ENCODE assay signal across 36 cellular contexts in genomic region chr19:29961311-29961710, GRCh38.
"Had no signal": no experiment of that assay in that cellular context is flagged by ENCODE, and none has a peak within 500 bp of the region (broad histone marks: within the 10 kb centered on the region; RNA-seq: fewer than 3 reads in every experiment).

No MANE protein-coding gene starts in this region.

- H3K27ac ChIP-seq: adrenal gland, body of pancreas, brain microvascular endothelial cell, breast epithelium, VCaP had no signal

- H3K4me3 ChIP-seq: adrenal gland, body of pancreas, breast epithelium had no signal

- H3K4me1 ChIP-seq: breast epithelium had no signal

- H3K27ac Mint-ChIP-seq: activated B cell treated with CpG ODN at 0.5 μM for 24 hours; activated CD4-positive, alpha-beta memory T cell treated with anti-CD3 and anti-CD28 coated beads for 36 hours; activated CD4-positive, alpha-beta T cell treated with anti-CD3 and anti-CD28 coated beads, Interleukin-2, amount 10 ng/mL, durations not matched to agents 24 days and 14 days; activated CD8-positive, alpha-beta T cell treated with anti-CD3 and anti-CD28 coated beads for 36 hours; activated naive CD4-positive, alpha-beta T cell treated with anti-CD3 and anti-CD28 coated beads, Interleukin-2, amount 10 ng/mL, durations not matched to agents 7 days and 5 days; activated naive CD4-positive, alpha-beta T cell treated with anti-CD3 and anti-CD28 coated beads, Interleukin-2, amount 50 U/mL, for 72 hours; activated naive CD8-positive, alpha-beta T cell treated with anti-CD3 and anti-CD28 coated beads, Interleukin-2, amount 10 ng/mL, durations not matched to agents 7 days and 5 days; activated T-helper 1 cell treated with anti-CD3 and anti-CD28 coated beads, Interleukin-12 subunit alpha, Interleukin-12 subunit beta, Interleukin-2, Interleukin-4 antibody, amounts not matched to agents 30 ng/mL and 10 ng/mL and 1 ng/mL, durations not matched to agents 14 hours and 24 hours and 36 hours; activated T-helper 17 cell treated with anti-CD3 and anti-CD28 coated beads, Interleukin-2, amount 50 U/mL, for 72 hours; T-helper 1 cell treated with Interleukin-12 subunit alpha and Interleukin-12 subunit beta and Interleukin-4 antibody, amounts not matched to agents 30 μg/mL and 1 μg/mL, for 36 hours; T-helper 2 cell treated with Interferon-gamma antibody and Interleukin-4, amounts not matched to agents 5 μg/mL and 100 μg/mL, for 36 hours had no signal

- H3K36me3 ChIP-seq: adrenal gland, brain microvascular endothelial cell, breast epithelium had no signal

- H3K9me3 ChIP-seq: body of pancreas, breast epithelium had no signal

- H3K9me3 Mint-ChIP-seq: activated B cell treated with CpG ODN at 0.5 μM for 24 hours; activated CD4-positive, alpha-beta memory T cell treated with anti-CD3 and anti-CD28 coated beads for 36 hours; activated CD4-positive, alpha-beta T cell treated with anti-CD3 and anti-CD28 coated beads, Interleukin-2, amount 10 ng/mL, durations not matched to agents 24 days and 14 days; activated naive CD4-positive, alpha-beta T cell treated with anti-CD3 and anti-CD28 coated beads, Interleukin-2, amount 10 ng/mL, durations not matched to agents 7 days and 5 days; activated T-helper 1 cell treated with anti-CD3 and anti-CD28 coated beads, Interleukin-12 subunit alpha, Interleukin-12 subunit beta, Interleukin-2, Interleukin-4 antibody, amounts not matched to agents 30 ng/mL and 10 ng/mL and 1 ng/mL, durations not matched to agents 14 hours and 24 hours and 36 hours; T-helper 1 cell treated with Interleukin-12 subunit alpha and Interleukin-12 subunit beta and Interleukin-4 antibody, amounts not matched to agents 30 μg/mL and 1 μg/mL, for 36 hours; T-helper 2 cell treated with Interferon-gamma antibody and Interleukin-4, amounts not matched to agents 5 μg/mL and 100 μg/mL, for 36 hours had no signal

- ATAC-seq: activated CD8-positive, alpha-beta T cell treated with anti-CD3 and anti-CD28 coated beads for 36 hours; activated naive CD4-positive, alpha-beta T cell treated with anti-CD3 and anti-CD28 coated beads, Interleukin-2, amount 50 U/mL, for 72 hours; activated T-helper 17 cell treated with anti-CD3 and anti-CD28 coated beads, Interleukin-2, amount 50 U/mL, for 72 hours; body of pancreas had no signal

- H3K27me3 ChIP-seq: adrenal gland, body of pancreas, brain microvascular endothelial cell, breast epithelium had no signal

- H3K4me3 Mint-ChIP-seq: activated B cell treated with CpG ODN at 0.5 μM for 24 hours; activated CD4-positive, alpha-beta memory T cell treated with anti-CD3 and anti-CD28 coated beads for 36 hours; activated CD4-positive, alpha-beta T cell treated with anti-CD3 and anti-CD28 coated beads, Interleukin-2, amount 10 ng/mL, durations not matched to agents 24 days and 14 days; activated CD8-positive, alpha-beta T cell treated with anti-CD3 and anti-CD28 coated beads for 36 hours; activated naive CD4-positive, alpha-beta T cell treated with anti-CD3 and anti-CD28 coated beads, Interleukin-2, amount 10 ng/mL, durations not matched to agents 7 days and 5 days; activated naive CD8-positive, alpha-beta T cell treated with anti-CD3 and anti-CD28 coated beads, Interleukin-2, amount 10 ng/mL, durations not matched to agents 7 days and 5 days; activated T-helper 1 cell treated with anti-CD3 and anti-CD28 coated beads, Interleukin-12 subunit alpha, Interleukin-12 subunit beta, Interleukin-2, Interleukin-4 antibody, amounts not matched to agents 30 ng/mL and 10 ng/mL and 1 ng/mL, durations not matched to agents 14 hours and 24 hours and 36 hours; activated T-helper 17 cell treated with anti-CD3 and anti-CD28 coated beads, Interleukin-2, amount 50 U/mL, for 72 hours; T-helper 1 cell treated with Interleukin-12 subunit alpha and Interleukin-12 subunit beta and Interleukin-4 antibody, amounts not matched to agents 30 μg/mL and 1 μg/mL, for 36 hours; T-helper 2 cell treated with Interferon-gamma antibody and Interleukin-4, amounts not matched to agents 5 μg/mL and 100 μg/mL, for 36 hours had no signal

- H3K27me3 Mint-ChIP-seq: activated B cell treated with CpG ODN at 0.5 μM for 24 hours; activated CD4-positive, alpha-beta memory T cell treated with anti-CD3 and anti-CD28 coated beads for 36 hours; activated CD4-positive, alpha-beta T cell treated with anti-CD3 and anti-CD28 coated beads, Interleukin-2, amount 10 ng/mL, durations not matched to agents 24 days and 14 days; activated CD8-positive, alpha-beta T cell treated with anti-CD3 and anti-CD28 coated beads for 36 hours; activated naive CD4-positive, alpha-beta T cell treated with anti-CD3 and anti-CD28 coated beads, Interleukin-2, amount 10 ng/mL, durations not matched to agents 7 days and 5 days; activated naive CD8-positive, alpha-beta T cell treated with anti-CD3 and anti-CD28 coated beads, Interleukin-2, amount 10 ng/mL, durations not matched to agents 7 days and 5 days; activated T-helper 17 cell treated with anti-CD3 and anti-CD28 coated beads, Interleukin-2, amount 50 U/mL, for 72 hours had no signal

- FAIRE-seq: astrocyte, colon, TTC549 had no signal

- DNase-seq: activated B cell treated with CpG ODN at 0.5 μM for 24 hours; activated CD4-positive, alpha-beta memory T cell treated with anti-CD3 and anti-CD28 coated beads for 36 hours; activated CD4-positive, alpha-beta T cell treated with anti-CD3 and anti-CD28 coated beads for 4 hours; activated CD4-positive, alpha-beta T cell treated with anti-CD3 and anti-CD28 coated beads, Interleukin-2, amount 10 ng/mL, durations not matched to agents 24 days and 14 days; activated CD4-positive, alpha-beta T cell treated with anti-CD3 and anti-CD28 coated beads, Interleukin-2, amount 50 U/mL, for 1 hour; activated CD4-positive, alpha-beta T cell treated with anti-CD3 and anti-CD28 coated beads, Interleukin-2, amount 50 U/mL, for 4 hours; activated CD4-positive, CD25-positive, alpha-beta regulatory T cell treated with anti-CD3 and anti-CD28 coated beads, Interleukin-2, amount 50 U/mL, for 72 hours; activated CD8-positive, alpha-beta memory T cell treated with anti-CD3 and anti-CD28 coated beads, Interleukin-2, amount 50 U/mL, for 4 hours; activated CD8-positive, alpha-beta T cell treated with anti-CD3 and anti-CD28 coated beads for 36 hours; activated effector memory CD4-positive, alpha-beta T cell treated with anti-CD3 and anti-CD28 coated beads, Interleukin-2, amount 50 U/mL, for 16 hours; activated gamma-delta T cell treated with Interleukin-2 at 50 U/mL for 16 hours; activated naive CD4-positive, alpha-beta T cell; activated naive CD4-positive, alpha-beta T cell treated with anti-CD3 and anti-CD28 coated beads, Interleukin-2, amount 10 ng/mL, durations not matched to agents 7 days and 5 days; activated naive CD8-positive, alpha-beta T cell treated with anti-CD3 and anti-CD28 coated beads, Interleukin-2, amount 10 ng/mL, durations not matched to agents 7 days and 5 days; activated T-cell treated with anti-CD3 and anti-CD28 coated beads for 4 hours; activated T-cell treated with anti-CD3 and anti-CD28 coated beads, Interleukin-2, amount 50 U/mL, for 1 hour; activated T-cell treated with anti-CD3 and anti-CD28 coated beads, Interleukin-2, amount 50 U/mL, for 48 hours; amniotic stem cell; aorta; body of pancreas; brain microvascular endothelial cell; central memory CD4-positive, alpha-beta T cell; T-helper 1 cell; T-helper 2 cell; T-helper 9 cell had no signal
